In the genomic region with DNA sequence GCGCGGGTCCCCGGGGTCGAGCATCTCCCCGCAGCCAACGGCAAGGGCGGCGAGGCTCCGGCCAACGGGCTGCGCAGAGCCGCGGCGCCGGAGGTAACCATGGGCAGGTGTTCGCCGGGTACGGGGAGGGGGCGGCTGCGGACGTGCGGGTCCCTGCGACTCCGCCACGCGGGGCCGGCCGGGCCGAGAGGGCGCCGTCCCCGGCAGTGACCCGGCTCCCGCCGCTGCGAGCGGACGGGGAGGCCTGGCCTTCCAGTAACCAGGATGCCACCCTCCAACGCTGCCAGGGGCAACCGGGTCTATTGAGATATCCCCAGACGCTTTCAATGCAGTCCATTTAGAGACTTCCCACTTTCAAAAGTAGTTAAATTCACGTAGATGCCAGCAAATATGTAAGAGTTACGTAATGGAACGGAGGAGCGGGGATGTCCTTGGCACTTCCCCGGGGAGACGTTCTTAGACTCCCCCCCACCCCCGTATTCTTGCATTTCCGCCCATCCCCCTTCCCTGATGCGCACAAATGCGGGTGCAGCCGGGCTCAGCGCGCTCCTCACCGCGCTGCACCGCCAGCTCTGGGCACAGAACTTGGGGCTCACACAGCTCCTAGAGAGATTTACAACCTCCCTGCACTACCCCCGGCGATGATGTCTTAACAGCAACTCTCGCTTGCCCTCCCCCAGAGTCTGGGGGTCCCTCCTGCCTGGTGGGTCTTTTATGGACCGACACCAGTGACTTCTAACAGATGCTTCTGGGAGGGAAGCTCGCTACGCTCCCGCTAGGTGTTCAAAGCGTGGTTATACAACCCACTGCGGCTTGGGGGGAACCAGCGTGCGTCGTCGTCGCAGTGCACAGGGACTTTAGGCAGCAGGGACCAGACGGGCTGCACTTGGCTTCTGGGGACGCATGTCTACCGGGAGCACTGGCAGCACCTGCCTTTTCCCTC, we compare ENCODE assay signal across 8 cellular contexts. TPM values are rescaled to one million over a fixed set of nuclear protein-coding genes. Genes with fewer than 3 reads are reported as not detected.
DNase-seq lines count a peak whose midpoint lies in the region; ATAC-seq and TF ChIP-seq lines count a peak whose summit lies in the region.

No MANE protein-coding gene starts in this region.

- peak overlapping the region; percentile 77 for H3K4me2 ChIP-seq in skeletal muscle satellite cell (ENCODE audit: low read length)

- H3K27ac Mint-ChIP-seq in CD4-positive, alpha-beta T cell: peak overlapping the region; percentile 70
- H3K27ac Mint-ChIP-seq in activated naive CD4-positive, alpha-beta T cell treated with anti-CD3 and anti-CD28 coated beads for 36 hours: peak overlapping the region; percentile 88

- H3K4me3 Mint-ChIP-seq in CD4-positive, alpha-beta T cell: peak overlapping the region; percentile 93
- peak overlapping the region; percentile 83 for H3K4me3 Mint-ChIP-seq in activated naive CD4-positive, alpha-beta T cell treated with anti-CD3 and anti-CD28 coated beads for 36 hours

- CTCF ChIA-PET in CD4-positive, alpha-beta T cell (lab: Charles Lee): no interaction called here
- CTCF ChIA-PET in activated naive CD4-positive, alpha-beta T cell treated with anti-CD3 and anti-CD28 coated beads for 36 hours (lab: Charles Lee): interaction anchor here (1.9 kb wide), 1 partner anchor 107 kb away, joined by 9 read pairs; no protein-coding TSS in a partner anchor

- no peak overlapping the region for H3K9ac ChIP-seq in skeletal muscle satellite cell (ENCODE audit: low read depth, low read length)

- intact Hi-C loops in CD4-positive, alpha-beta T cell (cut with DNase I, micrococcal nuclease): loop anchor here in 1 of 2 experiments (10.0 kb wide), 1 partner anchor 110 kb away; no protein-coding TSS in a partner anchor
- intact Hi-C loops in activated naive CD4-positive, alpha-beta T cell treated with anti-CD3 and anti-CD28 coated beads for 36 hours (cut with micrococcal nuclease): loop anchor here (5.0 to 10.0 kb wide), 6 partner anchors 57 to 1600 kb away; a partner anchor contains a TSS
- intact Hi-C loops in sciatic nerve (cut with DNase I): no loop called here

- peaks cover 63% of the 10 kb centered on the region for H3K27me3 Mint-ChIP-seq in CD4-positive, alpha-beta T cell
- H3K27me3 Mint-ChIP-seq in activated naive CD4-positive, alpha-beta T cell treated with anti-CD3 and anti-CD28 coated beads for 36 hours (ENCODE audit: low read depth): peaks cover 56% of the 10 kb centered on the region

- H3K9me3 Mint-ChIP-seq in CD4-positive, alpha-beta T cell: no peaks in the 10 kb centered on the region
- H3K9me3 Mint-ChIP-seq in activated naive CD4-positive, alpha-beta T cell treated with anti-CD3 and anti-CD28 coated beads for 36 hours: peaks cover 5% of the 10 kb centered on the region

- POLR2A ChIA-PET in CD4-positive, alpha-beta T cell (lab: Charles Lee): no interaction called here

- no peak overlapping the region for H3K27ac ChIP-seq in CD4-positive, alpha-beta T cell (ENCODE audit: low read depth, low read length)
- H3K27ac ChIP-seq in right atrium auricular region: peak overlapping the region in 1 of 2 donors; percentile 26

- peak in 6 of 10 experiments; percentile 3 to 33 (median 9) for DNase-seq in CD4-positive, alpha-beta T cell
- peak; percentile 29 for DNase-seq in NCI-H1092 (lab: John Stamatoyannopoulos, UW)
- DNase-seq in activated naive CD4-positive, alpha-beta T cell treated with anti-CD3 and anti-CD28 coated beads for 36 hours: peak; percentile 67
- no peak for DNase-seq in right atrium auricular region (ENCODE audit: low spot score)
- DNase-seq in SKM-1 (lab: John Stamatoyannopoulos, UW; ENCODE audit: unreplicated experiment): no peak
- DNase-seq in sciatic nerve (ENCODE audit: low spot score): no peak

- ATAC-seq in CD4-positive, alpha-beta T cell (ENCODE audit: poor library complexity): peak; percentile 51
- ATAC-seq in GM19455 (IDR thresholded peaks at IDR 0.05; ENCODE audit: unreplicated experiment) (peak; percentile 26), sciatic nerve (no peak)

- peaks cover 7% of the 10 kb centered on the region for H3K36me3 Mint-ChIP-seq in CD4-positive, alpha-beta T cell (ENCODE audit: low read depth)
- H3K36me3 Mint-ChIP-seq in activated naive CD4-positive, alpha-beta T cell treated with anti-CD3 and anti-CD28 coated beads for 36 hours (ENCODE audit: low read depth): peaks cover 13% of the 10 kb centered on the region

- no peak for TF ChIP-seq CTCF in CD4-positive, alpha-beta T cell (IDR thresholded peaks at IDR 0.05)
- TF ChIP-seq CTCF in right atrium auricular region (IDR thresholded peaks at IDR 0.05): no peak

- no peaks in the 10 kb centered on the region for H3K36me3 ChIP-seq in right atrium auricular region
- H3K36me3 ChIP-seq in skeletal muscle satellite cell (ENCODE audit: insufficient read depth, low read length): no peaks in the 10 kb centered on the region

- H3K27me3 ChIP-seq in CD4-positive, alpha-beta T cell (ENCODE audit: control insufficient read depth, insufficient read depth, low read length): peaks cover 29% of the 10 kb centered on the region
- H3K27me3 ChIP-seq in right atrium auricular region (no peaks in the 10 kb centered on the region), skeletal muscle satellite cell (ENCODE audit: control insufficient read depth, insufficient read depth, low read length) (peaks cover 38% of the 10 kb centered on the region)

- H3K4me1 ChIP-seq in right atrium auricular region: peaks cover 0 to 14% of the 10 kb centered on the region in 2 donors
- no peaks in the 10 kb centered on the region for H3K4me1 ChIP-seq in skeletal muscle satellite cell (ENCODE audit: control insufficient read depth, insufficient read depth, low read length)

- peaks cover 49% of the 10 kb centered on the region for H3K4me1 Mint-ChIP-seq in CD4-positive, alpha-beta T cell (ENCODE audit: low read depth)
- H3K4me1 Mint-ChIP-seq in activated naive CD4-positive, alpha-beta T cell treated with anti-CD3 and anti-CD28 coated beads for 36 hours (ENCODE audit: low read depth): peaks cover 42% of the 10 kb centered on the region

- peak overlapping the region; percentile 59 to 66 for H3K4me3 ChIP-seq in right atrium auricular region
- peak overlapping the region; percentile 62 for H3K4me3 ChIP-seq in skeletal muscle satellite cell (ENCODE audit: low read length)

- H3K9me3 ChIP-seq in CD4-positive, alpha-beta T cell (ENCODE audit: control insufficient read depth, low read length): no peaks in the 10 kb centered on the region
- no peaks in the 10 kb centered on the region for H3K9me3 ChIP-seq in right atrium auricular region
- no peaks in the 10 kb centered on the region for H3K9me3 ChIP-seq in skeletal muscle satellite cell (replicated peaks; ENCODE audit: low read length)

RNA-seq across cellular contexts. Expression of a gene that starts 0.7 kb away (rescaled TPM):
- total RNA-seq in CD4-positive, alpha-beta T cell: 1 to 10 TPM; 1.7 TPM
- 1 to 10 TPM; 7.0 to 7.1 TPM for total RNA-seq in activated naive CD4-positive, alpha-beta T cell treated with anti-CD3 and anti-CD28 coated beads for 36 hours
- total RNA-seq in right atrium auricular region (10 to 100 TPM in 1 of 2 donors, 1 to 10 TPM in 1; 2.1 to 13.0 TPM), sciatic nerve (0.53 TPM)
- total RNA-seq in skeletal muscle satellite cell (2012; rRNA removed): not detected in 2 replicates

Comparison
In these comparisons a context has a peak if more than half of its experiments do, and no peak if none do; other contexts are left out.
1. DNase-seq: peak in CD4-positive, alpha-beta T cell (6 of 10), NCI-H1092 (single experiment) and activated naive CD4-positive, alpha-beta T cell treated with anti-CD3 and anti-CD28 coated beads for 36 hours (single experiment); none in right atrium auricular region (single experiment), SKM-1 (single experiment) and sciatic nerve (single experiment).